8 cellular contexts compared by ENCODE assay signal in genomic region chr15:84657748-84658079, GRCh38. TPM values are rescaled to one million over a fixed set of nuclear protein-coding genes. Genes with fewer than 3 reads are reported as not detected.
DNase-seq lines count a peak whose midpoint lies in the region; ATAC-seq and TF ChIP-seq lines count a peak whose summit lies in the region.

No MANE protein-coding gene starts in this region.

- DNase-seq in A673 (ENCODE audit: low spot score) (no peak), HL-60 (ENCODE audit: low read depth in 1 of 2, low spot score in 1 of 2) (no peak), caudate nucleus (lab: John Stamatoyannopoulos, UW) (no peak), NOMO-1 treated with dmso at 0.1 percent for 144 hours (lab: John Stamatoyannopoulos, UW; ENCODE audit: unreplicated experiment) (no peak)
- no peak for DNase-seq in stimulated activated CD4-positive, alpha-beta T cell treated with anti-CD3 and anti-CD28 coated beads, Interleukin-15, amount 100 ng/mL, for 24 hours

- H3K4me3 ChIP-seq in A673 (ENCODE audit: low read depth, low read length, poor library complexity, severe bottlenecking) (peak overlapping the region; percentile 62), HL-60 (replicated peaks; ENCODE audit: insufficient read depth, low read length) (peak overlapping the region; percentile 53), muscle layer of colon (ENCODE audit: low read depth in 1 of 2, low read length in 2 of 2) (peak overlapping the region; percentile 67 to 70)

- no peaks in the 10 kb centered on the region for H3K9me3 ChIP-seq in A673 (ENCODE audit: low read depth, low read length, poor library complexity, severe bottlenecking)
- H3K9me3 ChIP-seq in muscle layer of colon (ENCODE audit: low read length) = no peaks in the 10 kb centered on the region

- intact Hi-C loops in A673 (cut with micrococcal nuclease; ENCODE audit: unreplicated experiment) = no loop called here

- BruUV-seq in A673 (replicated peaks; lab: Mats Ljungman, UMichigan) = no TSS peak

- H3K4me1 ChIP-seq in A673 (ENCODE audit: insufficient read depth, low read length, poor library complexity, severe bottlenecking) (peaks cover 24% of the 10 kb centered on the region), muscle layer of colon (ENCODE audit: insufficient read depth, low read length) (peaks cover 26% of the 10 kb centered on the region)

- POLR2A ChIA-PET in A673 (lab: Charles Lee; ENCODE audit: low non-redundant PET) = no interaction called here

- CTCF ChIA-PET in A673 (lab: Charles Lee) = interaction anchor here (0.6 kb wide), 1 partner anchor 87 kb away, joined by 3 read pairs; no protein-coding TSS in a partner anchor

- TF ChIP-seq CTCF in A673 (conservative IDR thresholded peaks at IDR 0.05; ENCODE audit: low read depth, low read length) = no peak
- TF ChIP-seq CTCF in HL-60 (IDR thresholded peaks at IDR 0.05; ENCODE audit: insufficient read depth, low read length) = no peak

- H3K27me3 ChIP-seq in A673 (replicated peaks; ENCODE audit: insufficient read depth, low read depth, low read length, poor library complexity) (no peaks in the 10 kb centered on the region), HL-60 (ENCODE audit: insufficient read depth, poor library complexity, severe bottlenecking) (no peaks in the 10 kb centered on the region), muscle layer of colon (ENCODE audit: control insufficient read depth in 1 of 2, insufficient read depth in 2 of 2, low read length in 2 of 2) (no peaks in the 10 kb centered on the region)

- H3K9ac ChIP-seq in muscle layer of colon (ENCODE audit: low read length) = peak overlapping the region; percentile 64

- ATAC-seq in GM18517 (IDR thresholded peaks at IDR 0.05; ENCODE audit: unreplicated experiment) (no peak), HG03565 (IDR thresholded peaks at IDR 0.05; ENCODE audit: unreplicated experiment) (no peak)

- H3K36me3 ChIP-seq in A673 (ENCODE audit: insufficient read depth, low read length, poor library complexity, severe bottlenecking) = peaks cover under 1% of the 10 kb centered on the region
- no peaks in the 10 kb centered on the region for H3K36me3 ChIP-seq in muscle layer of colon (ENCODE audit: insufficient read depth, low read length)

- peak overlapping the region; percentile 49 for H3K27ac ChIP-seq in A673 (ENCODE audit: low read depth, low read length, poor library complexity, severe bottlenecking)
- no peak overlapping the region; the same call in 1 of the 2 replicates for H3K27ac ChIP-seq in HL-60 (replicated peaks)
- H3K27ac ChIP-seq in caudate nucleus (ENCODE audit: low read depth, low read length) = peak overlapping the region; percentile 61
- peak overlapping the region; percentile 41 for H3K27ac ChIP-seq in muscle layer of colon (ENCODE audit: low read depth, low read length)

RNA-seq across cellular contexts. Expression of gene NMB, which starts 0.3 kb away (rescaled TPM):
- total RNA-seq in A673 (2021) = 15.1 and 15.3 TPM in 2 replicates

RNA-seq across cellular contexts. Expression of gene WDR73, which starts 3.6 kb away (rescaled TPM):
- total RNA-seq in A673 (2021) = 42.4 and 43.6 TPM in 2 replicates

RNA-seq across cellular contexts. Expression of gene ZSCAN2, which starts 56.9 kb away (rescaled TPM):
- 15.2 and 22.0 TPM in 2 replicates for total RNA-seq in A673 (2021)

RNA-seq across cellular contexts. Expression of gene SEC11A, which starts 58.2 kb away (rescaled TPM):
- total RNA-seq in A673 (2021) = 104 and 106 TPM in 2 replicates
